8 cellular contexts compared by ENCODE assay signal in the genomic region with DNA sequence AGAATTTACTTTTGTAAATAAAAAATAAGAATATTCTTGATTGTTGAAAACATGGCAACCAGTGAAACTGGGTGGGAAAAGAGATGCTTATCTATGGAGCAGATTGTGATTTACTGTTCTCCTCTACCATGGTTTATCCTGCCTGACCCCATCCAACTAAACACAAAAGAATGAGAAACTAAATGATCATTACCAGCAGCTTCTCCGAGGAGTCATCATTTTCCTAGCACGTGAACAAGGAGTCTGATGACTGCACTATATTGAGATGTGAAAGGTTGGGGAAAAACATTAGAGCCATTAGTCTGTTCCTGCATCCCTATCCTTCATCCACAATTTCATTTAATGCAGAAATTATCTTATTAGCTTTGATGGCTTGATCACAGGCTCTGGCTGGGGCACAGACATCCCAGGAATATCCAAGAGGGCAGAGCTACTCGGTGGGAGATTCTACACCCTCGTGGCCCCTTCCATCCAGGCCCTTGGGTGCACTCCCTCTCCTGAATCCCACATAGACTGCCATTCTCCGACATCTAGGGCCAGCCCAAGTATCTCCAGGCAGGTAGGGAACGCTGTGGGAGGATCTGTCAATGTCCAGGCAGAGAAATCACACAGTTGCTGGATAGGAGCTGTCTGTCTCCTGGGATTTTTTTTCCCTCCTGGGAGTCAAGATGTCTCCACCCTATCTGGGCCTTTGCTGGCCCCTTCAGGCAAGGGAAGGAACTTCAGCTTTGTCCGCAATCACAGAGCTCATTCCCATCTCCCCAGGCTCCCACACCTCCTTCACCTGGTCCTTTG. TPM values are rescaled to one million over a fixed set of nuclear protein-coding genes. Genes with fewer than 3 reads are reported as not detected.
DNase-seq lines count a peak whose midpoint lies in the region; ATAC-seq and TF ChIP-seq lines count a peak whose summit lies in the region.

No MANE protein-coding gene starts in this region.

- H4K20me1 ChIP-seq in hepatocyte (ENCODE audit: insufficient read depth, poor library complexity, severe bottlenecking) = no peaks in the 10 kb centered on the region

- H3K4me1 Mint-ChIP-seq in activated T-cell treated with anti-CD3 and anti-CD28 coated beads, Interleukin-2, amount 50 U/mL, for 72 hours (ENCODE audit: low read depth) = peaks cover 5% of the 10 kb centered on the region

- no peaks in the 10 kb centered on the region for H3K4me1 ChIP-seq in A673 (ENCODE audit: insufficient read depth, low read length, poor library complexity, severe bottlenecking)
- no peaks in the 10 kb centered on the region for H3K4me1 ChIP-seq in hepatocyte (ENCODE audit: insufficient read depth)

- no peak overlapping the region for H3K4me3 ChIP-seq in A673 (ENCODE audit: low read depth, low read length, poor library complexity, severe bottlenecking)
- no peak overlapping the region for H3K4me3 ChIP-seq in hepatocyte

- TF ChIP-seq CTCF in A673 (conservative IDR thresholded peaks at IDR 0.05; ENCODE audit: low read depth, low read length) = peak; percentile 72
- TF ChIP-seq CTCF in GM10266 (IDR thresholded peaks at IDR 0.05; ENCODE audit: control insufficient read depth, insufficient read depth, low read depth, missing control alignments) = peak; percentile 72
- peak; percentile 46 for TF ChIP-seq CTCF in hepatocyte (IDR thresholded peaks at IDR 0.05; ENCODE audit: poor library complexity)

- H3K27ac ChIP-seq in A673 (ENCODE audit: low read depth, low read length, poor library complexity, severe bottlenecking) = no peak overlapping the region
- no peak overlapping the region for H3K27ac ChIP-seq in hepatocyte

- no peaks in the 10 kb centered on the region for H3K36me3 Mint-ChIP-seq in activated T-cell treated with anti-CD3 and anti-CD28 coated beads, Interleukin-2, amount 50 U/mL, for 72 hours (ENCODE audit: insufficient read depth in 2 of 2)

- CTCF ChIA-PET in A673 (lab: Charles Lee) = interaction anchor here (0.6 to 2.1 kb wide), 11 partner anchors 12 to 343 kb away, joined by 3 to 28 read pairs (median 5); no protein-coding TSS in a partner anchor

- no peak overlapping the region for H3K4me2 ChIP-seq in hepatocyte

- POLR2A ChIA-PET in A673 (lab: Charles Lee; ENCODE audit: low non-redundant PET) = interaction anchor here (0.5 to 0.6 kb wide), 2 partner anchors 12 to 282 kb away, joined by 3 to 4 read pairs; no protein-coding TSS in a partner anchor

- no peak overlapping the region for H3K4me3 Mint-ChIP-seq in activated T-cell treated with anti-CD3 and anti-CD28 coated beads, Interleukin-2, amount 50 U/mL, for 72 hours

- H3K27me3 ChIP-seq in A673 (replicated peaks; ENCODE audit: insufficient read depth, low read depth, low read length, poor library complexity) = peaks cover 10% of the 10 kb centered on the region
- no peaks in the 10 kb centered on the region for H3K27me3 ChIP-seq in hepatocyte

- ATAC-seq in activated T-cell treated with anti-CD3 and anti-CD28 coated beads, Interleukin-2, amount 50 U/mL, for 72 hours (replicated peaks in 1 of 2) = no peak
- no peak for ATAC-seq in HG03025 (IDR thresholded peaks at IDR 0.05; ENCODE audit: low FRiP score, unreplicated experiment)

- H3K36me3 ChIP-seq in A673 (ENCODE audit: insufficient read depth, low read length, poor library complexity, severe bottlenecking) (no peaks in the 10 kb centered on the region), hepatocyte (replicated peaks; ENCODE audit: insufficient read depth, low read depth) (no peaks in the 10 kb centered on the region)

- DNase-seq in A673 (ENCODE audit: low spot score) (peak; percentile 74), GM10266 (ENCODE audit: extremely low spot score) (peak; percentile 65), NCI-H1694 treated with DMSO at 0.1 percent for 48 hours (lab: John Stamatoyannopoulos, UW) (peak; percentile 13), hepatocyte (ENCODE audit: low spot score) (peak; percentile 68)
- peak; percentile 15 to 23 for DNase-seq in activated T-cell treated with anti-CD3 and anti-CD28 coated beads, Interleukin-2, amount 50 U/mL, for 72 hours
- DNase-seq in stimulated activated CD4-positive, alpha-beta T cell treated with anti-CD3 and anti-CD28 coated beads, Interleukin-4, amount 100 ng/mL, for 24 hours = peak; percentile 8
- no peak for DNase-seq in activated CD8-positive, alpha-beta memory T cell treated with anti-CD3 and anti-CD28 coated beads for 24 hours

- intact Hi-C loops in A673 (cut with micrococcal nuclease; ENCODE audit: unreplicated experiment) = loop anchor here (1.0 to 2.0 kb wide), 2 partner anchors 183 to 321 kb away; no protein-coding TSS in a partner anchor

- no peaks in the 10 kb centered on the region for H3K9me3 ChIP-seq in A673 (ENCODE audit: low read depth, low read length, poor library complexity, severe bottlenecking)
- H3K9me3 ChIP-seq in hepatocyte (ENCODE audit: low read depth) = no peaks in the 10 kb centered on the region

- no peaks in the 10 kb centered on the region for H3K9me3 Mint-ChIP-seq in activated T-cell treated with anti-CD3 and anti-CD28 coated beads, Interleukin-2, amount 50 U/mL, for 72 hours

- no peaks in the 10 kb centered on the region for H3K79me2 ChIP-seq in hepatocyte

- WGBS in hepatocyte (ENCODE audit: low lambda C conversion rate, missing lambda C conversion rate) = 56% methylated on average over 7 of the region's 7 CpGs

- no peak overlapping the region for H3K27ac Mint-ChIP-seq in activated T-cell treated with anti-CD3 and anti-CD28 coated beads, Interleukin-2, amount 50 U/mL, for 72 hours

- peaks cover 21% of the 10 kb centered on the region for H3K27me3 Mint-ChIP-seq in activated T-cell treated with anti-CD3 and anti-CD28 coated beads, Interleukin-2, amount 50 U/mL, for 72 hours (ENCODE audit: low read depth)

- no peaks in the 10 kb centered on the region for H3K9me2 ChIP-seq in hepatocyte (replicated peaks; ENCODE audit: insufficient read depth)

- no peak overlapping the region for H2AFZ ChIP-seq in hepatocyte

- no TSS peak for BruUV-seq in A673 (replicated peaks; lab: Mats Ljungman, UMichigan)

RNA-seq across cellular contexts. Expression of gene DHRS4, which starts 43.3 kb away (rescaled TPM):
- total RNA-seq in A673 (2021) (10.1 and 11.4 TPM in 2 replicates), hepatocyte (26.5 and 38.3 TPM in 2 replicates)
- 10 to 100 TPM; 21.6 to 24.4 TPM for total RNA-seq in activated T-cell treated with anti-CD3 and anti-CD28 coated beads, Interleukin-2, amount 50 U/mL, for 72 hours
- 41.3 and 47.4 TPM in 2 replicates for polyA plus RNA-seq in hepatocyte
